10 cellular contexts compared by ENCODE assay signal in genomic region chr10:131980321-131980720, GRCh38. TPM values are rescaled to one million over a fixed set of nuclear protein-coding genes. Genes with fewer than 3 reads are reported as not detected.
DNase-seq lines count a peak whose midpoint lies in the region; ATAC-seq, FAIRE-seq and TF ChIP-seq lines count a peak whose summit lies in the region.
"Had no signal": no experiment of that assay in that cellular context is flagged by ENCODE, and none has a peak within 500 bp of the region (broad histone marks: within the 10 kb centered on the region; RNA-seq: fewer than 3 reads in every experiment).

No MANE protein-coding gene starts in this region.

- CTCF ChIA-PET in HepG2 (lab: Yijun Ruan, JAX; ENCODE audit: low intra/inter-chr PET ratio, low total read pairs) = no interaction called here

- H3K4me1 ChIP-seq in astrocyte (ENCODE audit: insufficient read depth, low read length) (peaks cover 17% of the 10 kb centered on the region), HepG2 (ENCODE audit: insufficient read depth, low read length) (peaks cover 66% of the 10 kb centered on the region), thoracic aorta (ENCODE audit: control insufficient read depth in 1 of 2, low read depth in 2 of 2) (peaks cover 9 to 29% of the 10 kb centered on the region in 2 donors), aorta (ENCODE audit: control insufficient read depth in 1 of 2, insufficient read depth in 2 of 2, low read length in 2 of 2) (no peaks in the 10 kb centered on the region)

- no peaks in the 10 kb centered on the region for H3K36me3 Mint-ChIP-seq in activated T-cell treated with anti-CD3 and anti-CD28 coated beads, Interleukin-2, amount 50 U/mL, for 72 hours (ENCODE audit: insufficient read depth in 2 of 2)
- peaks cover 17% of the 10 kb centered on the region for H3K36me3 Mint-ChIP-seq in astrocyte (ENCODE audit: low read depth, unreplicated experiment)

- H3K79me2 ChIP-seq in astrocyte (ENCODE audit: insufficient read depth, low read length) = peaks cover 57% of the 10 kb centered on the region
- peaks cover 63% of the 10 kb centered on the region for H3K79me2 ChIP-seq in HepG2 (ENCODE audit: insufficient read depth, low read length)

- no peak for DNase-seq in activated T-cell treated with anti-CD3 and anti-CD28 coated beads, Interleukin-2, amount 50 U/mL, for 72 hours
- DNase-seq in activated T-cell treated with anti-CD3 and anti-CD28 coated beads, Interleukin-2, amount 50 U/mL, for 48 hours = no peak
- DNase-seq in astrocyte (ENCODE audit: low read depth) (no peak), HepG2 (ENCODE audit: low spot score) (no peak), thoracic aorta (ENCODE audit: low spot score) (no peak), UCSD-AML1 (lab: John Stamatoyannopoulos, UW; ENCODE audit: unreplicated experiment) (no peak), aorta (no peak)
- DNase-seq: COR-L47, NCI-H187 treated with DMSO at 0.1 percent for 48 hours had no signal

- H3K9me3 ChIP-seq in astrocyte (ENCODE audit: insufficient read depth, low read depth, low read length) (no peaks in the 10 kb centered on the region), HepG2 (ENCODE audit: low read length) (no peaks in the 10 kb centered on the region), thoracic aorta (no peaks in the 10 kb centered on the region), aorta (ENCODE audit: control insufficient read depth, low read length) (no peaks in the 10 kb centered on the region)

- H3K27me3 Mint-ChIP-seq in activated T-cell treated with anti-CD3 and anti-CD28 coated beads, Interleukin-2, amount 50 U/mL, for 72 hours (ENCODE audit: low read depth) = no peaks in the 10 kb centered on the region
- peaks cover 3% of the 10 kb centered on the region for H3K27me3 Mint-ChIP-seq in astrocyte (ENCODE audit: low read depth, unreplicated experiment)

- TF ChIP-seq POLR2A in HepG2 (IDR thresholded peaks at IDR 0.05; ENCODE audit: insufficient read depth in 1 of 2, low read depth in 2 of 2, low read length in 2 of 2) = no peak

- no peak for TF ChIP-seq EP300 in HepG2 (IDR thresholded peaks at IDR 0.05; ENCODE audit: low read depth in 2 of 2, low read length in 2 of 2)
- no peak for TF ChIP-seq EP300 in HepG2 (CRISPR knock-in tag; IDR thresholded peaks at IDR 0.05; ENCODE audit: borderline replicate concordance)

- H3K4me1 Mint-ChIP-seq in activated T-cell treated with anti-CD3 and anti-CD28 coated beads, Interleukin-2, amount 50 U/mL, for 72 hours (ENCODE audit: low read depth) = peaks cover 47% of the 10 kb centered on the region
- H3K4me1 Mint-ChIP-seq in astrocyte (ENCODE audit: low read depth, unreplicated experiment) = peaks cover 22% of the 10 kb centered on the region

- TF ChIP-seq CTCF in astrocyte (IDR thresholded peaks at IDR 0.05; ENCODE audit: insufficient read depth, low read depth, low read length) (no peak), HepG2 (CRISPR knock-in tag; IDR thresholded peaks at IDR 0.05) (no peak), thoracic aorta (IDR thresholded peaks at IDR 0.05) (no peak)

- H3K4me2 ChIP-seq in astrocyte (ENCODE audit: low read length) (peak overlapping the region; percentile 98), HepG2 (ENCODE audit: low read depth, low read length) (peak overlapping the region; percentile 91)

- FAIRE-seq in astrocyte (lab: Jason Lieb, UNC) (no peak), HepG2 (lab: Jason Lieb, UNC) (no peak)

- H3K36me3 ChIP-seq in astrocyte (ENCODE audit: insufficient read depth, low read length) (no peaks in the 10 kb centered on the region), HepG2 (replicated peaks in 1 of 2; ENCODE audit: control insufficient read depth in 1 of 2, insufficient read depth in 2 of 2, low read length in 2 of 2) (peaks cover 6 to 21% of the 10 kb centered on the region in 2 experiments; a peak in 4 of 5 replicates), thoracic aorta (no peaks in the 10 kb centered on the region), aorta (ENCODE audit: control insufficient read depth in 1 of 2, insufficient read depth in 2 of 2, low read length in 1 of 2) (no peaks in the 10 kb centered on the region)

- no peak overlapping the region for H3K27ac Mint-ChIP-seq in activated T-cell treated with anti-CD3 and anti-CD28 coated beads, Interleukin-2, amount 50 U/mL, for 72 hours
- peak overlapping the region; percentile 77 for H3K27ac Mint-ChIP-seq in astrocyte (ENCODE audit: unreplicated experiment)

- TF ChIP-seq RAD21 in HepG2 (CRISPR knock-in tag; IDR thresholded peaks at IDR 0.05) = no peak

- in situ Hi-C loops in HepG2 (cut with HindIII; ENCODE audit: extremely low pct_ligation_motif_present, low pct_unique_long_range_greater_than_20kb) = no loop called here

- H3K9me3 Mint-ChIP-seq in activated T-cell treated with anti-CD3 and anti-CD28 coated beads, Interleukin-2, amount 50 U/mL, for 72 hours = no peaks in the 10 kb centered on the region
- no peaks in the 10 kb centered on the region for H3K9me3 Mint-ChIP-seq in astrocyte (ENCODE audit: unreplicated experiment)

- 9% methylated on average over 8 of the region's 8 CpGs for WGBS in HepG2 (ENCODE audit: low lambda C conversion rate)
- WGBS in aorta, 2 donors = 91 to 94% methylated on average over 8 of the region's 8 CpGs

- intact Hi-C loops in HepG2 (cut with micrococcal nuclease; ENCODE audit: unreplicated experiment) (loop anchor here (2.0 kb wide), 1 partner anchor 16 kb away; no protein-coding TSS in a partner anchor), aorta (cut with DNase I) (loop anchor here in 1 of 2 donors (5.0 kb wide), 1 partner anchor 33 kb away; no protein-coding TSS in a partner anchor)

- no peak overlapping the region for H3K27ac ChIP-seq in astrocyte (ENCODE audit: low read depth, low read length)
- peak overlapping the region; percentile 64 for H3K27ac ChIP-seq in HepG2 (ENCODE audit: extremely low read length, insufficient read depth, low read length)
- no peak overlapping the region for H3K27ac ChIP-seq in thoracic aorta
- no peak overlapping the region for H3K27ac ChIP-seq in aorta (ENCODE audit: low read depth in 1 of 2, low read length in 2 of 2)

- POLR2A ChIA-PET in HepG2 (lab: Yijun Ruan, JAX) = interaction anchor here (1.4 to 4.3 kb wide), 4 partner anchors 9 to 80 kb away, joined by 5 to 49 read pairs (median 13); partner anchors contain the start of gene PPP2R2D

- H3K27me3 ChIP-seq in astrocyte (ENCODE audit: insufficient read depth, low read length) = no peaks in the 10 kb centered on the region
- H3K27me3 ChIP-seq in HepG2 (ENCODE audit: control insufficient read depth in 1 of 2, insufficient read depth in 2 of 2, low read length in 2 of 2) = no peaks in the 10 kb centered on the region; a peak in 1 of 5 replicates
- no peaks in the 10 kb centered on the region for H3K27me3 ChIP-seq in thoracic aorta (replicated peaks; ENCODE audit: insufficient read depth)
- no peaks in the 10 kb centered on the region for H3K27me3 ChIP-seq in aorta (ENCODE audit: control insufficient read depth in 1 of 2, insufficient read depth in 2 of 2, low read length in 1 of 2)

- peak overlapping the region; percentile 58 for H3K9ac ChIP-seq in astrocyte (ENCODE audit: low read length)
- peak overlapping the region; percentile 91 for H3K9ac ChIP-seq in HepG2 (ENCODE audit: insufficient read depth, low read depth, low read length)

- H3K4me3 Mint-ChIP-seq in activated T-cell treated with anti-CD3 and anti-CD28 coated beads, Interleukin-2, amount 50 U/mL, for 72 hours = peak overlapping the region; percentile 77 to 94
- H3K4me3 Mint-ChIP-seq in astrocyte (ENCODE audit: unreplicated experiment) = peak overlapping the region; percentile 90

- H4K20me1 ChIP-seq in astrocyte (ENCODE audit: insufficient read depth, low read length) (peaks cover 47% of the 10 kb centered on the region), HepG2 (ENCODE audit: insufficient read depth, low read length) (peaks cover 56% of the 10 kb centered on the region)

- H3K4me3 ChIP-seq in astrocyte (ENCODE audit: insufficient read depth, low read depth, low read length) (peak overlapping the region; percentile 78), HepG2 (replicated peaks in 1 of 3; ENCODE audit: insufficient read depth in 1 of 3, low read depth in 2 of 3, low read length in 3 of 3) (peak overlapping the region; percentile 88 to 98 (median 91)), thoracic aorta (peak overlapping the region; percentile 96), aorta (ENCODE audit: low read length in 2 of 2) (no peak overlapping the region)

- ATAC-seq in activated T-cell treated with anti-CD3 and anti-CD28 coated beads, Interleukin-2, amount 50 U/mL, for 72 hours (replicated peaks in 1 of 2) = no peak
- ATAC-seq in HepG2 (no peak), thoracic aorta (ENCODE audit: insufficient number of reproducible peaks, low FRiP score, low read depth) (no peak), HG03521 (IDR thresholded peaks at IDR 0.05; ENCODE audit: unreplicated experiment) (no peak), aorta (ENCODE audit: low FRiP score) (no peak)

- no peak overlapping the region for H2AFZ ChIP-seq in astrocyte (ENCODE audit: low read depth, low read length)
- no peak overlapping the region for H2AFZ ChIP-seq in HepG2 (ENCODE audit: low read length)

- BruUV-seq in HepG2 (replicated peaks; lab: Mats Ljungman, UMichigan) = no TSS peak

RNA-seq across cellular contexts. Expression of gene BNIP3, which starts 1.4 kb away (rescaled TPM):
- 10 to 100 TPM; 31.3 to 51.7 TPM for total RNA-seq in activated T-cell treated with anti-CD3 and anti-CD28 coated beads, Interleukin-2, amount 50 U/mL, for 72 hours
- 112 and 141 TPM in 2 replicates for total RNA-seq in astrocyte
- 73.7 and 86.7 TPM in 2 replicates for total RNA-seq in HepG2 (2016; rRNA removed; fragmentation: Illumina TruSeq; extraction: Trizol)
- 57.4 and 60.2 TPM in 2 replicates for total RNA-seq in HepG2 (2016; cell fraction: cytosol; rRNA removed; fragmentation: Illumina TruSeq; extraction: Trizol; ENCODE audit: low read depth)
- 71.8 and 94.2 TPM in 2 replicates for total RNA-seq in HepG2 (2016; cell fraction: insoluble cytoplasmic fraction; rRNA removed; fragmentation: Illumina TruSeq; extraction: Trizol)
- 64.9 and 67.4 TPM in 2 replicates for total RNA-seq in HepG2 (2016; cell fraction: membrane; rRNA removed; fragmentation: Illumina TruSeq; extraction: Trizol)
- 26.3 and 33.7 TPM in 2 replicates for total RNA-seq in HepG2 (2016; cell fraction: nucleus; rRNA removed; fragmentation: Illumina TruSeq; extraction: Trizol)
- 170 and 223 TPM in 2 replicates for polyA plus RNA-seq in HepG2 (2011; rRNA removed)
- 338 and 339 TPM in 2 replicates for polyA plus RNA-seq in HepG2 (2011; cell fraction: cytosol; rRNA removed)
- 163 and 165 TPM in 2 replicates for polyA plus RNA-seq in HepG2 (2011; cell fraction: nucleus; rRNA removed)
- polyA plus RNA-seq in HepG2 (2012) = 188 and 302 TPM in 2 replicates
- 70.8 and 79.0 TPM in 2 replicates for polyA plus RNA-seq in HepG2 (2016; cell fraction: cytosol; fragmentation: Illumina TruSeq; extraction: Trizol; ENCODE audit: low read depth)
- polyA plus RNA-seq in HepG2 (2016; cell fraction: insoluble cytoplasmic fraction; fragmentation: Illumina TruSeq; extraction: Trizol; ENCODE audit: low read depth) = 107 and 108 TPM in 2 replicates
- 59.2 and 59.3 TPM in 2 replicates for polyA plus RNA-seq in HepG2 (2016; cell fraction: membrane; fragmentation: Illumina TruSeq; extraction: Trizol; ENCODE audit: low read depth)
- polyA plus RNA-seq in HepG2 (2016; cell fraction: nucleus; fragmentation: Illumina TruSeq; extraction: Trizol; ENCODE audit: insufficient read depth, low read depth) = 56.7 and 59.3 TPM in 2 replicates
- 13.5 and 140 TPM in 2 replicates for polyA minus RNA-seq in HepG2 (2011; rRNA and poly(A)+ RNA removed; ENCODE audit: low replicate concordance)
- 117 and 136 TPM in 2 replicates for polyA minus RNA-seq in HepG2 (2011; cell fraction: cytosol; rRNA and poly(A)+ RNA removed)
- 54.7 and 62.3 TPM in 2 replicates for polyA minus RNA-seq in HepG2 (2011; cell fraction: nucleus; rRNA and poly(A)+ RNA removed)
- total RNA-seq in thoracic aorta = 10 to 100 TPM; 33.6 to 81.5 TPM
- total RNA-seq in aorta = 10 to 100 TPM; 29.4 to 32.7 TPM
- 10 to 100 TPM; 17.3 to 20.4 TPM for polyA plus RNA-seq in aorta

Comparison
In these comparisons a context has a peak if more than half of its experiments do, and no peak if none do; other contexts are left out.
1. H3K4me3 ChIP-seq: peak in astrocyte (single experiment), HepG2 (3 of 3) and thoracic aorta (single experiment); none in aorta (0 of 2).